Comparison of ENCODE assay signal across 2 cellular contexts in genomic region chr7:123872908-123873307, GRCh38.
TF ChIP-seq lines count a peak whose summit lies in the region.

No MANE protein-coding gene starts in this region.

TF ChIP-seq in GM23338, 12 proteins besides CTCF, POLR2A, EP300 and RAD21 (continued from another document):
- no peak for TF ChIP-seq ETS1 (IDR thresholded peaks at IDR 0.05)
- no peak for TF ChIP-seq EZH2 (IDR thresholded peaks at IDR 0.05; ENCODE audit: low read depth, unreplicated experiment)
- TF ChIP-seq ZNF114 (CRISPR knock-in tag; IDR thresholded peaks at IDR 0.05): no peak

TF ChIP-seq in WTC11, 78 proteins besides CTCF, POLR2A, EP300 and RAD21 (continued from another document):
- no peak for TF ChIP-seq ZNF281 (CRISPR knock-in tag; IDR thresholded peaks at IDR 0.05)
- TF ChIP-seq SMAD4 (CRISPR knock-in tag; IDR thresholded peaks at IDR 0.05): no peak
- no peak for TF ChIP-seq E2F4 (CRISPR knock-in tag; IDR thresholded peaks at IDR 0.05; ENCODE audit: borderline replicate concordance, low read depth)
- no peak for TF ChIP-seq MYBL2 (CRISPR knock-in tag; IDR thresholded peaks at IDR 0.05)
- no peak for TF ChIP-seq NR1H2 (CRISPR knock-in tag; IDR thresholded peaks at IDR 0.05)
- TF ChIP-seq OVOL2 (CRISPR knock-in tag; IDR thresholded peaks at IDR 0.05; ENCODE audit: borderline replicate concordance): no peak
- no peak for TF ChIP-seq PRRX2 (CRISPR knock-in tag; IDR thresholded peaks at IDR 0.05)
- TF ChIP-seq ETV6 (CRISPR knock-in tag; IDR thresholded peaks at IDR 0.05): no peak
- TF ChIP-seq ZNF138 (CRISPR knock-in tag; conservative IDR thresholded peaks at IDR 0.05): no peak
- no peak for TF ChIP-seq FOXK1 (CRISPR knock-in tag; IDR thresholded peaks at IDR 0.05)
